Comparison of ENCODE assay signal across 9 cellular contexts in the genomic region with DNA sequence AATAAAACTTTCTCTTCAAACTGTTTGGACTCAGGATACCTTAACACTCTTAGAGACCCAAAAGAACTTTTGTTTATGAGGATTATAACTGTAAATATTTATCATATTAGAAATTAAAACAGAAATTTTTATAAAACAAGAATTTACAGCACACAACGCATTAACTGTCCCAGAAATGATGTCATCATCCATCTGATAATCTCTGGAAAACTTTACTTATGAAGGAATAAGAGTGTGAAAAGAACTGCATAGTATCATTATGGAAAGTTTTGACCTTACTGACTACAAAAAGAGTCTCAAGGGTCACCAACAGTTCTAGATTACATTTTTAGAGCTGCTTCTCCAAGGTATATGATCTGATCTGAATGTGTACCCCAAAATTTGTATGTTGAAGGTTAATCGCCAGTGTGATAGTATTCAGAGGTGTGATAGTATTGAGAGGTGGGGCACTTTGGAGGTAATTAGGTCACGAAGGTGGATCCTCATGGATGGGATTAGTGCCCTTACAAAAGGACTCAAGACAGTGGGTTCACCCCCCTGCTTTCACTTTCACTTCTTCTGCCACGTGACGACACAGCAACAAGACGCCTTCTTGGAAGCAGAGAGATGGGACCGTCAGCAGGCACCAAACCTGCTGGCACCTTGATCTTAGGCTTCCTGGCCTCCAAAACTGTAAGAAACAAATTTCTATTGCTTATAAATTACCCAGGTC.
DNase-seq lines count a peak whose midpoint lies in the region; ATAC-seq and TF ChIP-seq lines count a peak whose summit lies in the region.
"Had no signal": no experiment of that assay in that cellular context is flagged by ENCODE, and none has a peak within 500 bp of the region (broad histone marks: within the 10 kb centered on the region; RNA-seq: fewer than 3 reads in every experiment).

No MANE protein-coding gene starts in this region.

- H3T11ph ChIP-seq in H9 (ENCODE audit: low read length) = no peak overlapping the region

- no peak overlapping the region for H3K4ac ChIP-seq in H9 (ENCODE audit: low read depth, low read length)

- H3K9me3 Mint-ChIP-seq in H9 = no peaks in the 10 kb centered on the region
- no peaks in the 10 kb centered on the region for H3K9me3 Mint-ChIP-seq in T-cell

- H4K91ac ChIP-seq in H9 (ENCODE audit: insufficient read length, low read depth, low read length) = no peak overlapping the region

- H3K23me2 ChIP-seq in H9 (ENCODE audit: insufficient read length, low read depth, low read length, poor library complexity, severe bottlenecking) = no peaks in the 10 kb centered on the region

- no peak overlapping the region for H2BK20ac ChIP-seq in H9 (ENCODE audit: low read depth, low read length, poor library complexity, severe bottlenecking)

- H3K36me3 ChIP-seq in BE2C (no peaks in the 10 kb centered on the region), SJCRH30 (no peaks in the 10 kb centered on the region), spleen (no peaks in the 10 kb centered on the region)

- H2BK120ac ChIP-seq in H9 (ENCODE audit: low read depth, low read length, poor library complexity, severe bottlenecking) = no peak overlapping the region

- TF ChIP-seq CTCF in BE2C (IDR thresholded peaks at IDR 0.05; ENCODE audit: low read depth, low read length) (no peak), H9 (conservative IDR thresholded peaks at IDR 0.05) (no peak), fibroblast of villous mesenchyme (IDR thresholded peaks at IDR 0.05; ENCODE audit: insufficient read depth, low read depth, low read length) (no peak), spleen (IDR thresholded peaks at IDR 0.05 in 8 of 11, conservative IDR thresholded peaks at IDR 0.05 in 3 of 11) (no peak)

- WGBS in H9 (ENCODE audit: extremely low coverage, insufficient read length, low lambda C conversion rate) = no CpG with 5 or more reads among the region's 7 CpGs
- 55 to 73% (median 70%) methylated on average over 7 of the region's 7 CpGs for WGBS in spleen, 5 donors

- H3K4me3 ChIP-seq in BE2C (ENCODE audit: low read depth, low read length) (peak overlapping the region; percentile 41), fibroblast of villous mesenchyme (ENCODE audit: low read depth, low read length) (peak overlapping the region; percentile 37), SJCRH30 (no peak overlapping the region), spleen (peak overlapping the region in 2 of 8 donors; percentile 18 to 59)

- no peak overlapping the region for H3K14ac ChIP-seq in H9 (ENCODE audit: insufficient read depth, low read length)

- H2BK5ac ChIP-seq in H9 (ENCODE audit: insufficient read length, low read length) = no peak overlapping the region

- no peak overlapping the region for H4K5ac ChIP-seq in H9 (ENCODE audit: insufficient read length, low read depth, low read length)

- peak overlapping the region; percentile 23 for H3K27ac ChIP-seq in H9 (ENCODE audit: insufficient read length, low read depth, low read length)
- H3K27ac ChIP-seq in SJCRH30 = no peak overlapping the region
- peak overlapping the region in 1 of 8 donors; percentile 39 for H3K27ac ChIP-seq in spleen

- peak in 2 of 4 experiments; percentile 50 to 68 for ATAC-seq in T-cell (replicated peaks in 1 of 4)
- no peak for ATAC-seq in HG03280 (IDR thresholded peaks at IDR 0.05; ENCODE audit: unreplicated experiment)

- no peak overlapping the region for H3K9ac ChIP-seq in H9 (ENCODE audit: extremely low read depth, insufficient read length, low read length)

- CTCF ChIA-PET in T-cell (lab: Charles Lee) = no interaction called here

- no peak overlapping the region for H3K4me2 ChIP-seq in H9 (ENCODE audit: insufficient read depth, insufficient read length, low read length)

- no peaks in the 10 kb centered on the region; a peak in 1 of 7 replicates for H3K36me3 Mint-ChIP-seq in H9 (ENCODE audit: insufficient read depth in 1 of 3, low read depth in 3 of 3)
- no peaks in the 10 kb centered on the region for H3K36me3 Mint-ChIP-seq in T-cell

- no peaks in the 10 kb centered on the region for H3K9me3 ChIP-seq in BE2C
- H3K9me3 ChIP-seq in H9 (ENCODE audit: control insufficient read depth, low read depth, low read length) = no peaks in the 10 kb centered on the region
- H3K9me3 ChIP-seq in SJCRH30 (replicated peaks) = no peaks in the 10 kb centered on the region
- H3K9me3 ChIP-seq in spleen = peaks cover 0 to 4% (median 0%) of the 10 kb centered on the region in 8 donors

- H4K8ac ChIP-seq in H9 (replicated peaks; ENCODE audit: insufficient read length, low read depth, low read length) = no peak overlapping the region

- no peaks in the 10 kb centered on the region for H3K27me3 Mint-ChIP-seq in H9 (ENCODE audit: low read depth)
- peaks cover 9 to 11% of the 10 kb centered on the region in 2 donors for H3K27me3 Mint-ChIP-seq in T-cell

- POLR2A ChIA-PET in T-cell (lab: Charles Lee) = no interaction called here

- no peak overlapping the region for H2AK5ac ChIP-seq in H9 (ENCODE audit: insufficient read length, low read length)

- intact Hi-C loops in spleen (cut with DNase I; ENCODE audit: low total_unique reads) = no loop called here

- H3K79me1 ChIP-seq in H9 (ENCODE audit: insufficient read depth, low read depth, low read length, poor library complexity, severe bottlenecking) = no peaks in the 10 kb centered on the region

- H3K27me3 ChIP-seq in BE2C = peaks cover 3% of the 10 kb centered on the region
- no peaks in the 10 kb centered on the region for H3K27me3 ChIP-seq in H9 (ENCODE audit: insufficient read depth, low read length)
- H3K27me3 ChIP-seq in SJCRH30 = no peaks in the 10 kb centered on the region
- H3K27me3 ChIP-seq in spleen (replicated peaks in 1 of 7) = peaks cover 0 to 6% (median 0%) of the 10 kb centered on the region in 7 donors

- H3K4me1 Mint-ChIP-seq in H9 (peaks cover 7 to 9% of the 10 kb centered on the region in 2 experiments), T-cell (peaks cover 9 to 11% (median 9%) of the 10 kb centered on the region in 3 donors)

- no peaks in the 10 kb centered on the region for H3K4me1 ChIP-seq in BE2C
- H3K4me1 ChIP-seq in H9 (ENCODE audit: insufficient read depth, low read length) = no peaks in the 10 kb centered on the region
- H3K4me1 ChIP-seq in SJCRH30 = no peaks in the 10 kb centered on the region
- peaks cover 0 to 4% (median 0%) of the 10 kb centered on the region in 6 donors for H3K4me1 ChIP-seq in spleen

- no peak overlapping the region for H3K18ac ChIP-seq in H9 (ENCODE audit: insufficient read length, low read depth, low read length)

- no peak overlapping the region for H2BK15ac ChIP-seq in H9 (ENCODE audit: low read depth, low read length)

- H3K79me2 ChIP-seq in H9 (ENCODE audit: insufficient read depth, low read length) = no peaks in the 10 kb centered on the region

- no peak overlapping the region for H3K56ac ChIP-seq in H9 (ENCODE audit: insufficient read length, low read depth, low read length)

- no peak overlapping the region for H2BK12ac ChIP-seq in H9 (ENCODE audit: insufficient read length, low read depth, low read length)

- H4K20me1 ChIP-seq in H9 (ENCODE audit: control insufficient read depth, insufficient read depth, insufficient read length) = no peaks in the 10 kb centered on the region

- TF ChIP-seq POLR2A in spleen (IDR thresholded peaks at IDR 0.05) = no peak

- no peak overlapping the region for H3K23ac ChIP-seq in H9 (ENCODE audit: insufficient read length, low read depth, low read length)

- no peak overlapping the region for H2AFZ ChIP-seq in H9 (ENCODE audit: low read length)

- DNase-seq in BE2C = no peak
- DNase-seq in H9 = no peak
- peak in 21 of 34 experiments; percentile 3 to 41 (median 12) for DNase-seq in T-cell
- peak; percentile 61 for DNase-seq in fibroblast of villous mesenchyme (ENCODE audit: low read depth)
- no peak for DNase-seq in SJCRH30
- no peak for DNase-seq in NCI-H2171 treated with DMSO at 0.1 percent for 48 hours (lab: John Stamatoyannopoulos, UW)
- no peak for DNase-seq in spleen
- DNase-seq: NCI-H187 had no signal

- H3K27ac Mint-ChIP-seq in H9 (no peak overlapping the region), T-cell (peak overlapping the region; percentile 29 to 81)

- no peak overlapping the region for H3K4me3 Mint-ChIP-seq in H9
- H3K4me3 Mint-ChIP-seq in T-cell = peak overlapping the region; percentile 72 to 78 (median 76)

Comparison
In these comparisons a context has a peak if more than half of its experiments do, and no peak if none do; other contexts are left out.
1. DNase-seq: peak in T-cell (21 of 34) and fibroblast of villous mesenchyme (single experiment); none in BE2C (single experiment), H9 (single experiment), SJCRH30 (0 of 2), NCI-H2171 treated with DMSO at 0.1 percent for 48 hours (single experiment) and spleen (single experiment).
2. H3K27ac Mint-ChIP-seq: peak in T-cell (2 of 2); none in H9 (0 of 3).
3. H3K4me3 Mint-ChIP-seq: peak in T-cell (3 of 3); none in H9 (0 of 2).